In the genomic region with DNA sequence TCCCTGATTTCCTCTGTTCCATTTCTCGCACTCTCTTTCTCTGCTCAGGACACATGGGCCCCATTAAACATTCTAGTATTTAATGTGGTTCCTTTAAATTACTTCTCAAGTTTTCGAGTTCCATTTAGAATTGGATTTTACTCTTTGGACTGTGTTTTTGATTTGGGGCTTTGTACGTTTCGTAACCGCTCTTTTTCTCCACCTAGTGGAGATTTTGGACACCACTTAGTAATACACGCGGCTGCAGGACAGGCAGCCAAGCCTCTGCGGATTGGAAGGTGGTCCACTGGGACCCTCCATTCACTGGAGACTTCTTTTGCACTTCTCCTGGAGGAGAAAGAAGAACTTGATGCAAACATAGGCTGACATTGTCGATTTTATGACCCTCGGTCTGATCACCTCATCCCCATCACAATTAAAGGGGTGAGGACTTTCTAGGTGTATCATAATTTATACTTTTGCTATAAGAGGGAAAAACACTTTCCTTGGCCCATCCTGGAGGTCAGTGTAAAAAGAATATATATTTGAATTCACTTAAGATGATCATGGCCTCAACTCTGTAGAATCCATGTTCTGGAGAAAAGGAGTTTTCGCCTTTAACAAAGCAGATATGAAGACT, we compare ENCODE assay signal across 8 cellular contexts.
DNase-seq lines count a peak whose midpoint lies in the region; ATAC-seq and TF ChIP-seq lines count a peak whose summit lies in the region.

No MANE protein-coding gene starts in this region.

- no peak for TF ChIP-seq EP300 in esophagus muscularis mucosa (IDR thresholded peaks at IDR 0.05)

- in situ Hi-C loops in GM23248 (cut with MboI): no loop called here

- no peaks in the 10 kb centered on the region for H3K36me3 ChIP-seq in GM23248 (ENCODE audit: low read depth)
- no peaks in the 10 kb centered on the region for H3K36me3 ChIP-seq in Peyer's patch
- H3K36me3 ChIP-seq in esophagus muscularis mucosa: no peaks in the 10 kb centered on the region
- no peaks in the 10 kb centered on the region for H3K36me3 ChIP-seq in naive thymus-derived CD4-positive, alpha-beta T cell (ENCODE audit: control insufficient read depth in 2 of 3, insufficient read depth in 3 of 3, low read length in 3 of 3)

- H3K4me3 Mint-ChIP-seq in naive thymus-derived CD4-positive, alpha-beta T cell: peak overlapping the region in 9 of 10 donors; percentile 77 to 91 (median 86)

- H3K9me3 ChIP-seq in GM23248 (ENCODE audit: low read depth): no peaks in the 10 kb centered on the region
- no peaks in the 10 kb centered on the region for H3K9me3 ChIP-seq in Peyer's patch
- H3K9me3 ChIP-seq in esophagus muscularis mucosa: no peaks in the 10 kb centered on the region
- no peaks in the 10 kb centered on the region for H3K9me3 ChIP-seq in naive thymus-derived CD4-positive, alpha-beta T cell (ENCODE audit: control insufficient read depth in 2 of 3, low read length in 3 of 3)

- H3K4me3 ChIP-seq in GM23248: peak overlapping the region; percentile 56
- peak overlapping the region in 2 of 4 donors; percentile 25 to 26 for H3K4me3 ChIP-seq in Peyer's patch
- H3K4me3 ChIP-seq in esophagus muscularis mucosa: peak overlapping the region; percentile 37 to 52 (median 41)
- H3K4me3 ChIP-seq in naive thymus-derived CD4-positive, alpha-beta T cell (ENCODE audit: low read length): peak overlapping the region; percentile 40

- POLR2A ChIA-PET in naive thymus-derived CD4-positive, alpha-beta T cell (lab: Charles Lee): interaction anchor here (0.6 to 1.6 kb wide), 5 partner anchors 39 to 88 kb away, joined by 3 to 4 read pairs (median 4); no protein-coding TSS in a partner anchor

- TF ChIP-seq CTCF in C4-2B (conservative IDR thresholded peaks at IDR 0.05): peak; percentile 84
- TF ChIP-seq CTCF in Peyer's patch (IDR thresholded peaks at IDR 0.05): peak in 5 of 6 experiments; percentile 18 to 41 (median 32)
- peak; percentile 42 to 64 (median 53) for TF ChIP-seq CTCF in esophagus muscularis mucosa (IDR thresholded peaks at IDR 0.05)

- peaks cover 46% of the 10 kb centered on the region for H3K27me3 ChIP-seq in GM23248 (replicated peaks; ENCODE audit: insufficient read depth)
- H3K27me3 ChIP-seq in Peyer's patch: peaks cover 0 to 5% of the 10 kb centered on the region in 2 donors
- H3K27me3 ChIP-seq in esophagus muscularis mucosa: peaks cover 0 to 55% (median 2%) of the 10 kb centered on the region in 4 donors
- no peaks in the 10 kb centered on the region for H3K27me3 ChIP-seq in naive thymus-derived CD4-positive, alpha-beta T cell (ENCODE audit: control insufficient read depth in 2 of 2, insufficient read depth in 2 of 2, low read length in 2 of 2)

- peak overlapping the region; percentile 41 for H2AFZ ChIP-seq in GM23248

- H3K4me1 Mint-ChIP-seq in naive thymus-derived CD4-positive, alpha-beta T cell: peaks cover 7 to 23% (median 17%) of the 10 kb centered on the region in 7 donors

- H3K9ac ChIP-seq in GM23248: no peak overlapping the region

- H3K9me3 Mint-ChIP-seq in naive thymus-derived CD4-positive, alpha-beta T cell: no peaks in the 10 kb centered on the region

- peak overlapping the region in 2 of 9 donors; percentile 9 to 10 for H3K27ac Mint-ChIP-seq in naive thymus-derived CD4-positive, alpha-beta T cell

- intact Hi-C loops in esophagus muscularis mucosa (cut with DNase I): loop anchor here (10.0 kb wide), 1 partner anchor 84 kb away; a partner anchor contains a TSS
- intact Hi-C loops in naive thymus-derived CD4-positive, alpha-beta T cell (cut with micrococcal nuclease): loop anchor here (1.0 to 5.0 kb wide), 6 partner anchors 25 to 180 kb away; no protein-coding TSS in a partner anchor

- peak; percentile 67 for DNase-seq in GM23248
- DNase-seq in Peyer's patch: no peak
- DNase-seq in esophagus muscularis mucosa (ENCODE audit: extremely low spot score): no peak
- peak in 5 of 9 donors; percentile 30 to 47 (median 40) for DNase-seq in naive thymus-derived CD4-positive, alpha-beta T cell
- no peak for DNase-seq in NCI-H187 (lab: John Stamatoyannopoulos, UW)
- no peak for DNase-seq in NK-92 treated with Interleukin-12 subunit alpha and Interleukin-12 subunit beta, amount 100 ng/mL, for 24 hours (lab: John Stamatoyannopoulos, UW)

- H3K4me2 ChIP-seq in GM23248 (ENCODE audit: unreplicated experiment): peak overlapping the region; percentile 75

- peaks cover 12 to 52% (median 31%) of the 10 kb centered on the region in 5 donors for H3K27me3 Mint-ChIP-seq in naive thymus-derived CD4-positive, alpha-beta T cell

- H4K20me1 ChIP-seq in GM23248 (ENCODE audit: insufficient read depth): no peaks in the 10 kb centered on the region

- peak; percentile 65 for ATAC-seq in naive thymus-derived CD4-positive, alpha-beta T cell
- no peak for ATAC-seq in HG02970 (IDR thresholded peaks at IDR 0.05; ENCODE audit: low FRiP score, unreplicated experiment)

- H3K9me2 ChIP-seq in GM23248 (ENCODE audit: insufficient read depth): no peaks in the 10 kb centered on the region

- TF ChIP-seq POLR2A in Peyer's patch (IDR thresholded peaks at IDR 0.05): no peak
- TF ChIP-seq POLR2A in esophagus muscularis mucosa (IDR thresholded peaks at IDR 0.05; ENCODE audit: low read depth): no peak

- 9 to 11% methylated on average over 11 of the region's 11 CpGs for WGBS in GM23248 (ENCODE audit: low coverage in 1 of 2, low lambda C conversion rate in 2 of 2, missing lambda C conversion rate in 2 of 2), 2 experiments
- WGBS in esophagus muscularis mucosa: 9% methylated on average over 11 of the region's 11 CpGs

- H3K36me3 Mint-ChIP-seq in naive thymus-derived CD4-positive, alpha-beta T cell: no peaks in the 10 kb centered on the region

- H3K4me1 ChIP-seq in GM23248 (ENCODE audit: insufficient read depth) (peaks cover 42% of the 10 kb centered on the region), Peyer's patch (peaks cover 0 to 8% (median 0%) of the 10 kb centered on the region in 4 donors), esophagus muscularis mucosa (peaks cover 7 to 14% (median 12%) of the 10 kb centered on the region in 4 donors)
- peaks cover 19 to 20% of the 10 kb centered on the region in 2 donors for H3K4me1 ChIP-seq in naive thymus-derived CD4-positive, alpha-beta T cell (ENCODE audit: control insufficient read depth in 2 of 2, insufficient read depth in 2 of 2, low read length in 2 of 2)

- H3K79me2 ChIP-seq in GM23248 (ENCODE audit: insufficient read depth): no peaks in the 10 kb centered on the region

- H3K27ac ChIP-seq in C4-2B: no peak overlapping the region
- no peak overlapping the region for H3K27ac ChIP-seq in GM23248
- no peak overlapping the region for H3K27ac ChIP-seq in Peyer's patch
- no peak overlapping the region for H3K27ac ChIP-seq in esophagus muscularis mucosa (replicated peaks in 1 of 4)
- no peak overlapping the region for H3K27ac ChIP-seq in naive thymus-derived CD4-positive, alpha-beta T cell (ENCODE audit: low read depth, low read length)

- H3F3A ChIP-seq in GM23248 (ENCODE audit: insufficient read depth): peaks cover 28% of the 10 kb centered on the region

- CTCF ChIA-PET in naive thymus-derived CD4-positive, alpha-beta T cell (lab: Charles Lee): interaction anchor here (0.7 to 1.7 kb wide), 4 partner anchors 22 to 89 kb away, joined by 3 to 7 read pairs (median 6); no protein-coding TSS in a partner anchor

Comparison
In these comparisons a context has a peak if more than half of its experiments do, and no peak if none do; other contexts are left out.
1. CTCF ChIP-seq: peak in every context shown above with its lines; median percentile 84 in C4-2B; 53 in esophagus muscularis mucosa; 32 in Peyer's patch.
2. DNase-seq: peak in GM23248 (single experiment) and naive thymus-derived CD4-positive, alpha-beta T cell (5 of 9); none in Peyer's patch (0 of 3), esophagus muscularis mucosa (single experiment), NCI-H187 (0 of 2) and NK-92 treated with Interleukin-12 subunit alpha and Interleukin-12 subunit beta, amount 100 ng/mL, for 24 hours (single experiment).